Comparison of ENCODE assay signal across 8 cellular contexts in genomic region chr20:45363611-45364492, GRCh38. TPM values are rescaled to one million over a fixed set of nuclear protein-coding genes. Genes with fewer than 3 reads are reported as not detected.
DNase-seq lines count a peak whose midpoint lies in the region; ATAC-seq and TF ChIP-seq lines count a peak whose summit lies in the region.

No MANE protein-coding gene starts in this region.

- peaks cover 59% of the 10 kb centered on the region for H3K4me1 Mint-ChIP-seq in stimulated activated effector memory CD8-positive, alpha-beta T cell treated with anti-CD3 and anti-CD28 coated beads, Interleukin-12 subunit alpha, Interleukin-12 subunit beta, amount 100 ng/mL, for 72 hours

- ATAC-seq in HG03045 (IDR thresholded peaks at IDR 0.05; ENCODE audit: unreplicated experiment) (peak; percentile 1), right cardiac atrium (no peak), HG02970 (IDR thresholded peaks at IDR 0.05; ENCODE audit: low FRiP score, unreplicated experiment) (no peak), HG03025 (IDR thresholded peaks at IDR 0.05; ENCODE audit: low FRiP score, unreplicated experiment) (no peak)
- no peak for ATAC-seq in stimulated activated effector memory CD8-positive, alpha-beta T cell treated with anti-CD3 and anti-CD28 coated beads, Interleukin-12 subunit alpha, Interleukin-12 subunit beta, amount 100 ng/mL, for 72 hours

- H3K36me3 Mint-ChIP-seq in stimulated activated effector memory CD8-positive, alpha-beta T cell treated with anti-CD3 and anti-CD28 coated beads, Interleukin-12 subunit alpha, Interleukin-12 subunit beta, amount 100 ng/mL, for 72 hours = peaks cover 57% of the 10 kb centered on the region

- H3K4me1 ChIP-seq in right cardiac atrium (ENCODE audit: control insufficient read depth, insufficient read depth, low read length) = peaks cover 5% of the 10 kb centered on the region

- H3K9me3 Mint-ChIP-seq in stimulated activated effector memory CD8-positive, alpha-beta T cell treated with anti-CD3 and anti-CD28 coated beads, Interleukin-12 subunit alpha, Interleukin-12 subunit beta, amount 100 ng/mL, for 72 hours = no peaks in the 10 kb centered on the region

- TF ChIP-seq CTCF in VCaP (conservative IDR thresholded peaks at IDR 0.05) = no peak

- H3K27ac ChIP-seq in VCaP (peak overlapping the region; percentile 96), right cardiac atrium (ENCODE audit: low read length) (peak overlapping the region; percentile 98)

- H3K9me3 ChIP-seq in right cardiac atrium (ENCODE audit: control insufficient read depth, low read length) = no peaks in the 10 kb centered on the region

- peak overlapping the region; percentile 72 for H3K4me3 ChIP-seq in right cardiac atrium (ENCODE audit: low read length)

- 23% methylated on average over 23 of the region's 23 CpGs for WGBS in right cardiac atrium

- intact Hi-C loops in right cardiac atrium (cut with DNase I) = loop anchor here in 1 of 4 donors (2.0 kb wide), 1 partner anchor 69 kb away; no protein-coding TSS in a partner anchor

- H3K27me3 ChIP-seq in right cardiac atrium (ENCODE audit: control insufficient read depth, insufficient read depth) = no peaks in the 10 kb centered on the region

- H3K4me3 Mint-ChIP-seq in stimulated activated effector memory CD8-positive, alpha-beta T cell treated with anti-CD3 and anti-CD28 coated beads, Interleukin-12 subunit alpha, Interleukin-12 subunit beta, amount 100 ng/mL, for 72 hours = peak overlapping the region; percentile 84

- H3K27ac Mint-ChIP-seq in stimulated activated effector memory CD8-positive, alpha-beta T cell treated with anti-CD3 and anti-CD28 coated beads, Interleukin-12 subunit alpha, Interleukin-12 subunit beta, amount 100 ng/mL, for 72 hours = peak overlapping the region; percentile 95

- DNase-seq in right cardiac atrium = no peak
- no peak for DNase-seq in stimulated activated effector memory CD8-positive, alpha-beta T cell treated with anti-CD3 and anti-CD28 coated beads, Interleukin-12 subunit alpha, Interleukin-12 subunit beta, amount 100 ng/mL, for 72 hours (ENCODE audit: low spot score in 2 of 2)
- DNase-seq in DMS53 treated with DMSO at 0.1 percent for 48 hours (lab: John Stamatoyannopoulos, UW; ENCODE audit: unreplicated experiment) = no peak
- no peak for DNase-seq in foreskin melanocyte

RNA-seq across cellular contexts. Expression of gene SYS1, which starts 0.9 kb away (rescaled TPM):
- 10 to 100 TPM; 21.5 to 28.7 (median 25.8) TPM for total RNA-seq in right cardiac atrium
- polyA plus RNA-seq in right cardiac atrium = 17.1 TPM

RNA-seq across cellular contexts. Expression of gene TP53TG5, which starts 14.3 kb away (rescaled TPM):
- 1 to 10 TPM in 3 of 4 donors, under 1 TPM in 1; 0.82 to 1.5 (median 1.4) TPM for total RNA-seq in right cardiac atrium
- 0.95 TPM for polyA plus RNA-seq in right cardiac atrium

RNA-seq across cellular contexts. Expression of gene SDC4, which starts 15.6 kb away (rescaled TPM):
- 100 to 1,000 TPM in 1 of 4 donors, 10 to 100 TPM in 3; 57.5 to 125 (median 61.2) TPM for total RNA-seq in right cardiac atrium
- polyA plus RNA-seq in right cardiac atrium = 63.8 TPM

RNA-seq across cellular contexts. Expression of gene DBNDD2, which starts 44.2 kb away (rescaled TPM):
- total RNA-seq in right cardiac atrium = 100 to 1,000 TPM; 163 to 208 (median 178) TPM
- 228 TPM for polyA plus RNA-seq in right cardiac atrium

RNA-seq across cellular contexts. Expression of gene PIGT, which starts 52.1 kb away (rescaled TPM):
- total RNA-seq in right cardiac atrium = 100 to 1,000 TPM; 116 to 134 (median 125) TPM
- 140 TPM for polyA plus RNA-seq in right cardiac atrium
